Comparison of ENCODE assay signal across 1 cellular context in genomic region chr4:6718932-6719610, GRCh38.
TF ChIP-seq lines count a peak whose summit lies in the region.

No MANE protein-coding gene starts in this region.

TF ChIP-seq in WTC11, 78 proteins besides CTCF, POLR2A, EP300 and RAD21 (continued from another document):
- TF ChIP-seq, protein P1, sequence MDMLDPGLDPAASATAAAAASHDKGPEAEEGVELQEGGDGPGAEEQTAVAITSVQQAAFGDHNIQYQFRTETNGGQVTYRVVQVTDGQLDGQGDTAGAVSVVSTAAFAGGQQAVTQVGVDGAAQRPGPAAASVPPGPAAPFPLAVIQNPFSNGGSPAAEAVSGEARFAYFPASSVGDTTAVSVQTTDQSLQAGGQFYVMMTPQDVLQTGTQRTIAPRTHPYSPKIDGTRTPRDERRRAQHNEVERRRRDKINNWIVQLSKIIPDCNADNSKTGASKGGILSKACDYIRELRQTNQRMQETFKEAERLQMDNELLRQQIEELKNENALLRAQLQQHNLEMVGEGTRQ (CRISPR knock-in tag; IDR thresholded peaks at IDR 0.05): no peak
- TF ChIP-seq, protein P2, sequence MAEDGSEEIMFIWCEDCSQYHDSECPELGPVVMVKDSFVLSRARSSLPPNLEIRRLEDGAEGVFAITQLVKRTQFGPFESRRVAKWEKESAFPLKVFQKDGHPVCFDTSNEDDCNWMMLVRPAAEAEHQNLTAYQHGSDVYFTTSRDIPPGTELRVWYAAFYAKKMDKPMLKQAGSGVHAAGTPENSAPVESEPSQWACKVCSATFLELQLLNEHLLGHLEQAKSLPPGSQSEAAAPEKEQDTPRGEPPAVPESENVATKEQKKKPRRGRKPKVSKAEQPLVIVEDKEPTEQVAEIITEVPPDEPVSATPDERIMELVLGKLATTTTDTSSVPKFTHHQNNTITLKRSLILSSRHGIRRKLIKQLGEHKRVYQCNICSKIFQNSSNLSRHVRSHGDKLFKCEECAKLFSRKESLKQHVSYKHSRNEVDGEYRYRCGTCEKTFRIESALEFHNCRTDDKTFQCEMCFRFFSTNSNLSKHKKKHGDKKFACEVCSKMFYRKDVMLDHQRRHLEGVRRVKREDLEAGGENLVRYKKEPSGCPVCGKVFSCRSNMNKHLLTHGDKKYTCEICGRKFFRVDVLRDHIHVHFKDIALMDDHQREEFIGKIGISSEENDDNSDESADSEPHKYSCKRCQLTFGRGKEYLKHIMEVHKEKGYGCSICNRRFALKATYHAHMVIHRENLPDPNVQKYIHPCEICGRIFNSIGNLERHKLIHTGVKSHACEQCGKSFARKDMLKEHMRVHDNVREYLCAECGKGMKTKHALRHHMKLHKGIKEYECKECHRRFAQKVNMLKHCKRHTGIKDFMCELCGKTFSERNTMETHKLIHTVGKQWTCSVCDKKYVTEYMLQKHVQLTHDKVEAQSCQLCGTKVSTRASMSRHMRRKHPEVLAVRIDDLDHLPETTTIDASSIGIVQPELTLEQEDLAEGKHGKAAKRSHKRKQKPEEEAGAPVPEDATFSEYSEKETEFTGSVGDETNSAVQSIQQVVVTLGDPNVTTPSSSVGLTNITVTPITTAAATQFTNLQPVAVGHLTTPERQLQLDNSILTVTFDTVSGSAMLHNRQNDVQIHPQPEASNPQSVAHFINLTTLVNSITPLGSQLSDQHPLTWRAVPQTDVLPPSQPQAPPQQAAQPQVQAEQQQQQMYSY (CRISPR knock-in tag; IDR thresholded peaks at IDR 0.05): no peak
- TF ChIP-seq, protein P3, sequence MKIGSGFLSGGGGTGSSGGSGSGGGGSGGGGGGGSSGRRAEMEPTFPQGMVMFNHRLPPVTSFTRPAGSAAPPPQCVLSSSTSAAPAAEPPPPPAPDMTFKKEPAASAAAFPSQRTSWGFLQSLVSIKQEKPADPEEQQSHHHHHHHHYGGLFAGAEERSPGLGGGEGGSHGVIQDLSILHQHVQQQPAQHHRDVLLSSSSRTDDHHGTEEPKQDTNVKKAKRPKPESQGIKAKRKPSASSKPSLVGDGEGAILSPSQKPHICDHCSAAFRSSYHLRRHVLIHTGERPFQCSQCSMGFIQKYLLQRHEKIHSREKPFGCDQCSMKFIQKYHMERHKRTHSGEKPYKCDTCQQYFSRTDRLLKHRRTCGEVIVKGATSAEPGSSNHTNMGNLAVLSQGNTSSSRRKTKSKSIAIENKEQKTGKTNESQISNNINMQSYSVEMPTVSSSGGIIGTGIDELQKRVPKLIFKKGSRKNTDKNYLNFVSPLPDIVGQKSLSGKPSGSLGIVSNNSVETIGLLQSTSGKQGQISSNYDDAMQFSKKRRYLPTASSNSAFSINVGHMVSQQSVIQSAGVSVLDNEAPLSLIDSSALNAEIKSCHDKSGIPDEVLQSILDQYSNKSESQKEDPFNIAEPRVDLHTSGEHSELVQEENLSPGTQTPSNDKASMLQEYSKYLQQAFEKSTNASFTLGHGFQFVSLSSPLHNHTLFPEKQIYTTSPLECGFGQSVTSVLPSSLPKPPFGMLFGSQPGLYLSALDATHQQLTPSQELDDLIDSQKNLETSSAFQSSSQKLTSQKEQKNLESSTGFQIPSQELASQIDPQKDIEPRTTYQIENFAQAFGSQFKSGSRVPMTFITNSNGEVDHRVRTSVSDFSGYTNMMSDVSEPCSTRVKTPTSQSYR (CRISPR knock-in tag; IDR thresholded peaks at IDR 0.05): no peak
- no peak for TF ChIP-seq JUN (CRISPR knock-in tag; IDR thresholded peaks at IDR 0.05)
- no peak for TF ChIP-seq MLX (CRISPR knock-in tag; IDR thresholded peaks at IDR 0.05)
